ENCODE assay signal across 8 cellular contexts in genomic region chr3:184748219-184749135, GRCh38. TPM values are rescaled to one million over a fixed set of nuclear protein-coding genes. Genes with fewer than 3 reads are reported as not detected.
DNase-seq lines count a peak whose midpoint lies in the region; ATAC-seq and TF ChIP-seq lines count a peak whose summit lies in the region.

No MANE protein-coding gene starts in this region.

- no peak overlapping the region for H2AFZ ChIP-seq in parathyroid adenoma

- ATAC-seq in GM19351 (IDR thresholded peaks at IDR 0.05; ENCODE audit: unreplicated experiment) (peak; percentile 57), GM18511 (IDR thresholded peaks at IDR 0.05; ENCODE audit: unreplicated experiment) (no peak), GM19397 (IDR thresholded peaks at IDR 0.05; ENCODE audit: unreplicated experiment) (no peak)
- ATAC-seq in CD4-positive, alpha-beta T cell (ENCODE audit: poor library complexity) = no peak

- peaks cover 2 to 9% (median 6%) of the 10 kb centered on the region in 3 donors for H3K27me3 Mint-ChIP-seq in CD14-positive monocyte (ENCODE audit: low read depth in 3 of 3)
- H3K27me3 Mint-ChIP-seq in CD4-positive, alpha-beta T cell = peaks cover 9% of the 10 kb centered on the region

- H3K9me3 Mint-ChIP-seq in CD14-positive monocyte = no peaks in the 10 kb centered on the region
- H3K9me3 Mint-ChIP-seq in CD4-positive, alpha-beta T cell = no peaks in the 10 kb centered on the region

- no peak overlapping the region for H3K9ac ChIP-seq in parathyroid adenoma

- TF ChIP-seq CTCF in CD14-positive monocyte (IDR thresholded peaks at IDR 0.05) (peak; percentile 19), parathyroid adenoma (IDR thresholded peaks at IDR 0.05) (peak; percentile 11)
- no peak for TF ChIP-seq CTCF in CD4-positive, alpha-beta T cell (IDR thresholded peaks at IDR 0.05)

- CTCF ChIA-PET in CD4-positive, alpha-beta T cell (lab: Charles Lee) = no interaction called here

- H3K4me3 ChIP-seq in parathyroid adenoma (ENCODE audit: low read depth, low read length) = no peak overlapping the region

- DNase-seq in CD14-positive monocyte (ENCODE audit: low spot score) (peak; percentile 51), NCI-H2196 (lab: John Stamatoyannopoulos, UW; ENCODE audit: unreplicated experiment) (peak; percentile 50), cerebellar cortex (ENCODE audit: low spot score) (peak; percentile 32)
- no peak for DNase-seq in CD4-positive, alpha-beta T cell

- H3K36me3 Mint-ChIP-seq in CD14-positive monocyte = no peaks in the 10 kb centered on the region
- no peaks in the 10 kb centered on the region for H3K36me3 Mint-ChIP-seq in CD4-positive, alpha-beta T cell (ENCODE audit: low read depth)

- no peaks in the 10 kb centered on the region for H3K79me2 ChIP-seq in parathyroid adenoma

- intact Hi-C loops in CD14-positive monocyte (cut with micrococcal nuclease) = no loop called here
- intact Hi-C loops in CD4-positive, alpha-beta T cell (cut with DNase I, micrococcal nuclease) = no loop called here

- no peaks in the 10 kb centered on the region for H3K9me3 ChIP-seq in parathyroid adenoma (ENCODE audit: control insufficient read depth, low read length)
- H3K9me3 ChIP-seq in CD4-positive, alpha-beta T cell (ENCODE audit: control insufficient read depth, low read length) = no peaks in the 10 kb centered on the region

- no peak overlapping the region for H3K27ac ChIP-seq in parathyroid adenoma
- H3K27ac ChIP-seq in CD4-positive, alpha-beta T cell (ENCODE audit: low read depth, low read length) = no peak overlapping the region

- H3K4me1 ChIP-seq in parathyroid adenoma = no peaks in the 10 kb centered on the region

- H3K4me3 Mint-ChIP-seq in CD14-positive monocyte = peak overlapping the region in 1 of 2 donors; percentile 66
- H3K4me3 Mint-ChIP-seq in CD4-positive, alpha-beta T cell = no peak overlapping the region

- H3K4me1 Mint-ChIP-seq in CD14-positive monocyte = peaks cover 14% of the 10 kb centered on the region
- no peaks in the 10 kb centered on the region for H3K4me1 Mint-ChIP-seq in CD4-positive, alpha-beta T cell (ENCODE audit: low read depth)

- POLR2A ChIA-PET in CD4-positive, alpha-beta T cell (lab: Charles Lee) = no interaction called here

- H3K36me3 ChIP-seq in parathyroid adenoma (ENCODE audit: control insufficient read depth, insufficient read depth, low read length) = no peaks in the 10 kb centered on the region

- no peaks in the 10 kb centered on the region for H3K27me3 ChIP-seq in parathyroid adenoma (ENCODE audit: control insufficient read depth, insufficient read depth, low read length)
- H3K27me3 ChIP-seq in CD4-positive, alpha-beta T cell (ENCODE audit: control insufficient read depth, insufficient read depth, low read length) = no peaks in the 10 kb centered on the region

- H3K27ac Mint-ChIP-seq in CD14-positive monocyte = peak overlapping the region; percentile 81 to 90 (median 86)
- H3K27ac Mint-ChIP-seq in CD4-positive, alpha-beta T cell = no peak overlapping the region

- H3K4me2 ChIP-seq in parathyroid adenoma (ENCODE audit: low read length) = no peak overlapping the region

RNA-seq across cellular contexts. Expression of gene MAGEF1, which starts 36.6 kb away (rescaled TPM):
- polyA plus RNA-seq in CD14-positive monocyte = 10 to 100 TPM; 12.2 to 14.8 TPM
- 1 to 10 TPM; 5.8 to 6.1 TPM for total RNA-seq in CD4-positive, alpha-beta T cell

Comparison
In these comparisons a context has a peak if more than half of its experiments do, and no peak if none do; other contexts are left out.
1. DNase-seq: peak in CD14-positive monocyte (single experiment), NCI-H2196 (single experiment) and cerebellar cortex (single experiment); none in CD4-positive, alpha-beta T cell (0 of 10).